Comparison of ENCODE assay signal across 10 cellular contexts in the genomic region with DNA sequence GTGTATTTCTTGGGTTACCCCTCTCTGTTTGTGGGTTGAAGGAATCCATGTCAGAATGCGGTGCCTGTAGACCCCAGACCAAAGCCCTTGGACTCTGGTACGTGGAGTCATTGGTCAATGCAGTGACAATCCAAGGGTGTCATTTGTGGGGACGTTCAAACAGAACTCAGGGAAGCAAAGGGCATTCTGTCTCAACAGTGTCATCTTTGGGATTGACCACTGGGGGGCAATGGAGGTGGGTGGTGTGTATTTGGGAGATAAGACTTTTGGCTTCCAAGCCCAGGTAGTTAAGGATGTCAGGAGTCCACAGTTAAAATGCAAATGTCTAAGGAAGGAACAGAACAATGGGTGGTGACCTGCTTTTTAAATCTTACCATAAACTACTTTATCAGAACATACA. TPM values are rescaled to one million over a fixed set of nuclear protein-coding genes. Genes with fewer than 3 reads are reported as not detected.
DNase-seq lines count a peak whose midpoint lies in the region; ATAC-seq, FAIRE-seq and TF ChIP-seq lines count a peak whose summit lies in the region.
"Had no signal": no experiment of that assay in that cellular context is flagged by ENCODE, and none has a peak within 500 bp of the region (broad histone marks: within the 10 kb centered on the region; RNA-seq: fewer than 3 reads in every experiment).

No MANE protein-coding gene starts in this region.

- H3K27me3 Mint-ChIP-seq in astrocyte (ENCODE audit: low read depth, unreplicated experiment), result peaks cover 26% of the 10 kb centered on the region

- peaks cover 3% of the 10 kb centered on the region for H3K27me3 ChIP-seq in astrocyte (ENCODE audit: insufficient read depth, low read length)

- H3K36me3 Mint-ChIP-seq in astrocyte (ENCODE audit: low read depth, unreplicated experiment), result no peaks in the 10 kb centered on the region

- POLR2A ChIA-PET in GM10248 (lab: Yijun Ruan, JAX), result no interaction called here

- peak overlapping the region; percentile 79 for H3K4me3 Mint-ChIP-seq in astrocyte (ENCODE audit: unreplicated experiment)

- no peaks in the 10 kb centered on the region for H3K9me3 ChIP-seq in astrocyte (ENCODE audit: insufficient read depth, low read depth, low read length)
- no peaks in the 10 kb centered on the region for H3K9me3 ChIP-seq in mucosa of descending colon

- ATAC-seq in mucosa of descending colon, result peak; percentile 40
- no peak for ATAC-seq in left cardiac atrium

- H3K4me3 ChIP-seq in astrocyte (ENCODE audit: insufficient read depth, low read depth, low read length) (no peak overlapping the region), mucosa of descending colon (no peak overlapping the region)

- H3K4me1 Mint-ChIP-seq in astrocyte (ENCODE audit: low read depth, unreplicated experiment), result no peaks in the 10 kb centered on the region

- H3K27ac Mint-ChIP-seq in astrocyte (ENCODE audit: unreplicated experiment), result no peak overlapping the region

- DNase-seq in GM10248 (ENCODE audit: extremely low spot score), result no peak
- no peak for DNase-seq in astrocyte (ENCODE audit: low read depth)
- DNase-seq in mucosa of descending colon, result no peak
- no peak for DNase-seq in activated gamma-delta T cell treated with Interleukin-2 at 50 U/mL for 16 hours
- DNase-seq in left cardiac atrium, result no peak
- DNase-seq in T-helper 2 cell, result no peak
- DNase-seq in cerebellar nuclear complex (lab: John Stamatoyannopoulos, UW), result no peak

- CTCF ChIA-PET in GM10248 (lab: Yijun Ruan, JAX), result interaction anchor here (2.2 kb wide), 1 partner anchor 552 kb away, joined by 7 read pairs; no protein-coding TSS in a partner anchor

- no peak for FAIRE-seq in astrocyte (lab: Jason Lieb, UNC)

- intact Hi-C loops in mucosa of descending colon (cut with DNase I, micrococcal nuclease), result no loop called here
- intact Hi-C loops in left cardiac atrium (cut with DNase I), result no loop called here

- H4K20me1 ChIP-seq in astrocyte (ENCODE audit: insufficient read depth, low read length), result no peaks in the 10 kb centered on the region

- TF ChIP-seq CTCF in GM10248 (IDR thresholded peaks at IDR 0.05; ENCODE audit: control extremely low read depth, extremely low read depth, low read depth, missing control alignments) (peak; percentile 4), LNCAP (IDR thresholded peaks at IDR 0.05) (peak; percentile 27; the same call in 1 of the 2 replicates), astrocyte (IDR thresholded peaks at IDR 0.05; ENCODE audit: insufficient read depth, low read depth, low read length) (no peak), mucosa of descending colon (IDR thresholded peaks at IDR 0.05) (no peak)

- no peaks in the 10 kb centered on the region for H3K9me3 Mint-ChIP-seq in astrocyte (ENCODE audit: unreplicated experiment)

- H3K27ac ChIP-seq in astrocyte (ENCODE audit: low read depth, low read length), result no peak overlapping the region
- H3K27ac ChIP-seq: epithelial cell of prostate had no signal

- no peaks in the 10 kb centered on the region for H3K79me2 ChIP-seq in astrocyte (ENCODE audit: insufficient read depth, low read length)

- H3K36me3 ChIP-seq in astrocyte (ENCODE audit: insufficient read depth, low read length), result no peaks in the 10 kb centered on the region
- H3K36me3 ChIP-seq in mucosa of descending colon (ENCODE audit: low read depth), result no peaks in the 10 kb centered on the region

- peak overlapping the region; percentile 93 for H3K4me2 ChIP-seq in astrocyte (ENCODE audit: low read length)

- no peaks in the 10 kb centered on the region for H3K4me1 ChIP-seq in astrocyte (ENCODE audit: insufficient read depth, low read length)
- H3K4me1 ChIP-seq in mucosa of descending colon (ENCODE audit: low read depth), result no peaks in the 10 kb centered on the region

- no peak overlapping the region for H3K9ac ChIP-seq in astrocyte (ENCODE audit: low read length)

- H2AFZ ChIP-seq in astrocyte (ENCODE audit: low read depth, low read length), result peak overlapping the region; percentile 78

RNA-seq across cellular contexts. Expression of a gene that starts 54.6 kb away (rescaled TPM):
- not detected in 2 replicates for total RNA-seq in astrocyte
- 1 to 10 TPM in 1 of 3 donors, under 1 TPM in 2; 0.09 to 1.6 (median 0.60) TPM for total RNA-seq in mucosa of descending colon
- total RNA-seq in left cardiac atrium, result not detected
- total RNA-seq: T-helper 1 cell treated with Interleukin-12 subunit alpha and Interleukin-12 subunit beta and Interleukin-4 antibody, amounts not matched to agents 30 ng/mL and 1 ng/mL, for 36 hours had no signal

Comparison
In these comparisons a context has a peak if more than half of its experiments do, and no peak if none do; other contexts are left out.
1. CTCF ChIP-seq: peak in GM10248 (single experiment) and LNCAP (single experiment); none in astrocyte (single experiment) and mucosa of descending colon (single experiment).